Comparison of ENCODE assay signal across 9 cellular contexts in genomic region chr4:44493924-44494323, GRCh38. TPM values are rescaled to one million over a fixed set of nuclear protein-coding genes. Genes with fewer than 3 reads are reported as not detected.
A peak's percentile ranks its signal among the peaks of the same experiment; 100 is the strongest.
DNase-seq lines count a peak whose midpoint lies in the region; ATAC-seq, FAIRE-seq and TF ChIP-seq lines count a peak whose summit lies in the region.
"Had no signal": no experiment of that assay in that cellular context is flagged by ENCODE, and none has a peak within 500 bp of the region (broad histone marks: within the 10 kb centered on the region; RNA-seq: fewer than 3 reads in every experiment).

No MANE protein-coding gene starts in this region.

- H3K4me3 ChIP-seq in GM12865 (ENCODE audit: low read depth, low read length): no peak overlapping the region
- H3K4me3 ChIP-seq in astrocyte (ENCODE audit: insufficient read depth, low read depth, low read length): no peak overlapping the region

- H3K36me3 Mint-ChIP-seq in astrocyte (ENCODE audit: low read depth, unreplicated experiment) (no peaks in the 10 kb centered on the region), natural killer cell (no peaks in the 10 kb centered on the region)

- no peaks in the 10 kb centered on the region for H3K4me1 ChIP-seq in astrocyte (ENCODE audit: insufficient read depth, low read length)

- TF ChIP-seq CTCF in GM12865 (IDR thresholded peaks at IDR 0.05; ENCODE audit: insufficient read depth, low read depth, low read length, missing control alignments) (peak; percentile 42), astrocyte (IDR thresholded peaks at IDR 0.05; ENCODE audit: insufficient read depth, low read depth, low read length) (peak; percentile 42), natural killer cell (IDR thresholded peaks at IDR 0.05) (no peak)

- H3K36me3 ChIP-seq in astrocyte (ENCODE audit: insufficient read depth, low read length): no peaks in the 10 kb centered on the region

- H3K9ac ChIP-seq in astrocyte (ENCODE audit: low read length): no peak overlapping the region

- H3K79me2 ChIP-seq in astrocyte (ENCODE audit: insufficient read depth, low read length): no peaks in the 10 kb centered on the region

- no peaks in the 10 kb centered on the region for H3K27me3 Mint-ChIP-seq in astrocyte (ENCODE audit: low read depth, unreplicated experiment)
- H3K27me3 Mint-ChIP-seq in natural killer cell (ENCODE audit: low read depth in 2 of 2): no peaks in the 10 kb centered on the region

- intact Hi-C loops in natural killer cell (cut with micrococcal nuclease): no loop called here

- peak; percentile 72 for ATAC-seq in HG03354 (IDR thresholded peaks at IDR 0.05; ENCODE audit: poor library complexity, severe bottlenecking, unreplicated experiment)
- no peak for ATAC-seq in GM18517 (IDR thresholded peaks at IDR 0.05; ENCODE audit: unreplicated experiment)
- ATAC-seq in natural killer cell: no peak

- DNase-seq in GM12865 (ENCODE audit: low read depth) (peak; percentile 16), astrocyte (ENCODE audit: low read depth) (peak; percentile 3), midbrain (lab: John Stamatoyannopoulos, UW) (peak; percentile 3), natural killer cell (no peak)
- DNase-seq in activated CD8-positive, alpha-beta memory T cell treated with anti-CD3 and anti-CD28 coated beads, Interleukin-2, amount 50 U/mL, for 48 hours: no peak
- no peak for DNase-seq in stimulated activated naive CD4-positive, alpha-beta T cell (lab: John Stamatoyannopoulos, UW)

- H3K27ac ChIP-seq in astrocyte (ENCODE audit: low read depth, low read length): no peak overlapping the region

- no peaks in the 10 kb centered on the region for H3K9me3 ChIP-seq in astrocyte (ENCODE audit: insufficient read depth, low read depth, low read length)

- H4K20me1 ChIP-seq in astrocyte (ENCODE audit: insufficient read depth, low read length): no peaks in the 10 kb centered on the region

- no peak overlapping the region for H2AFZ ChIP-seq in astrocyte (ENCODE audit: low read depth, low read length)

- peaks cover 3% of the 10 kb centered on the region for H3K9me3 Mint-ChIP-seq in astrocyte (ENCODE audit: unreplicated experiment)
- H3K9me3 Mint-ChIP-seq in natural killer cell: peaks cover 0 to 3% of the 10 kb centered on the region in 2 donors

- H3K4me1 Mint-ChIP-seq in astrocyte (ENCODE audit: low read depth, unreplicated experiment) (no peaks in the 10 kb centered on the region), natural killer cell (no peaks in the 10 kb centered on the region)

- no peaks in the 10 kb centered on the region for H3K27me3 ChIP-seq in astrocyte (ENCODE audit: insufficient read depth, low read length)

- H3K4me3 Mint-ChIP-seq in astrocyte (ENCODE audit: unreplicated experiment): no peak overlapping the region
- H3K4me3 Mint-ChIP-seq in natural killer cell: no peak overlapping the region

- no peak overlapping the region for H3K4me2 ChIP-seq in astrocyte (ENCODE audit: low read length)

- FAIRE-seq in astrocyte (lab: Jason Lieb, UNC): no peak

- H3K27ac Mint-ChIP-seq in astrocyte (ENCODE audit: unreplicated experiment) (no peak overlapping the region), natural killer cell (no peak overlapping the region)

RNA-seq across cellular contexts. Expression of gene KCTD8, which starts 45.3 kb away (rescaled TPM):
- 0.58 and 0.68 TPM in 2 replicates for total RNA-seq in astrocyte
- not detected for total RNA-seq in natural killer cell
- total RNA-seq: LHCN-M2 had no signal

Comparison
In these comparisons a context has a peak if more than half of its experiments do, and no peak if none do; other contexts are left out.
1. DNase-seq: peak in GM12865 (single experiment), astrocyte (single experiment) and midbrain (single experiment); none in activated CD8-positive, alpha-beta memory T cell treated with anti-CD3 and anti-CD28 coated beads, Interleukin-2, amount 50 U/mL, for 48 hours (single experiment), natural killer cell (single experiment) and stimulated activated naive CD4-positive, alpha-beta T cell (0 of 6).